Comparison of ENCODE assay signal across 22 cellular contexts in genomic region chr3:126424751-126425150, GRCh38. TPM values are rescaled to one million over a fixed set of nuclear protein-coding genes. Genes with fewer than 3 reads are reported as not detected.
DNase-seq lines count a peak whose midpoint lies in the region; ATAC-seq, FAIRE-seq and TF ChIP-seq lines count a peak whose summit lies in the region.
"Had no signal": no experiment of that assay in that cellular context is flagged by ENCODE, and none has a peak within 500 bp of the region (broad histone marks: within the 10 kb centered on the region; RNA-seq: fewer than 3 reads in every experiment).

No MANE protein-coding gene starts in this region.

- 71% methylated on average over 3 of the region's 3 CpGs; no CpG with 5 or more reads in 1 of the 2 experiments for WGBS in H1 (ENCODE audit: extremely low coverage in 1 of 2, insufficient coverage in 1 of 2, insufficient read length in 1 of 2, insufficient replicate concordance in 2 of 2, low coverage in 1 of 2, low lambda C conversion rate in 2 of 2, missing lambda C conversion rate in 1 of 2), 2 experiments

- H3K23ac ChIP-seq in H1 (ENCODE audit: insufficient read length): no peak overlapping the region

- H3K4me3 ChIP-seq in H7 (ENCODE audit: insufficient read depth, low read depth, low read length) (no peak overlapping the region), H1 (ENCODE audit: extremely low read depth in 1 of 4, insufficient read depth in 2 of 4, low read depth in 3 of 4, low read length in 4 of 4) (no peak overlapping the region)
- H3K4me3 ChIP-seq: GM23248 had no signal

- peaks cover 12% of the 10 kb centered on the region for H3K9me3 Mint-ChIP-seq in progenitor cell of endocrine pancreas (ENCODE audit: low read depth)
- H3K9me3 Mint-ChIP-seq in natural killer cell: peaks cover 3 to 4% of the 10 kb centered on the region in 2 donors

- TF ChIP-seq RAD21 in H1 (IDR thresholded peaks at IDR 0.05 in 1 of 2, conservative IDR thresholded peaks at IDR 0.05 in 1 of 2; ENCODE audit: low read depth in 2 of 2, low read length in 2 of 2): no peak

- TF ChIP-seq CTCF in H1 (IDR thresholded peaks at IDR 0.05; ENCODE audit: control extremely low read depth in 1 of 3, insufficient read depth in 1 of 3, low read depth in 1 of 3, low read length in 3 of 3) (no peak), progenitor cell of endocrine pancreas (IDR thresholded peaks at IDR 0.05; ENCODE audit: unreplicated experiment) (no peak), natural killer cell (IDR thresholded peaks at IDR 0.05) (no peak)

- H3K27ac Mint-ChIP-seq in progenitor cell of endocrine pancreas (peak overlapping the region; percentile 41), natural killer cell (no peak overlapping the region)
- H3K27ac Mint-ChIP-seq: CD8-positive, alpha-beta memory T cell had no signal

- CTCF ChIA-PET in H1 (lab: Charles Lee; ENCODE audit: partially characterized antibody): interaction anchor here (1.1 kb wide), 1 partner anchor 29 kb away, joined by 3 read pairs; no protein-coding TSS in a partner anchor

- H2BK5ac ChIP-seq in H1 (ENCODE audit: low read depth, low read length): no peak overlapping the region

- H2AFZ ChIP-seq in H1 (ENCODE audit: low read length): no peak overlapping the region
- H2AFZ ChIP-seq: GM23248 had no signal

- no peaks in the 10 kb centered on the region for H4K20me1 ChIP-seq in H1 (replicated peaks in 1 of 2; ENCODE audit: control insufficient read depth in 1 of 2, insufficient read depth in 2 of 2, low read length in 2 of 2)

- TF ChIP-seq POLR2A in H1 (IDR thresholded peaks at IDR 0.05; ENCODE audit: control extremely low read depth in 1 of 2, low read depth in 2 of 2, low read length in 2 of 2): no peak

- intact Hi-C loops in natural killer cell (cut with micrococcal nuclease): no loop called here

- FAIRE-seq in H1 (lab: Jason Lieb, UNC): no peak
- FAIRE-seq: A204.1, D721Med, G401.6, GM12892, GM18507, H54, HepG2 had no signal

- H3K4ac ChIP-seq in H1 (replicated peaks; ENCODE audit: insufficient read length, low read depth, low read length): no peak overlapping the region

- no peaks in the 10 kb centered on the region for H3K27me3 ChIP-seq in H7 (ENCODE audit: control insufficient read depth, insufficient read depth, low read length)
- no peaks in the 10 kb centered on the region for H3K27me3 ChIP-seq in H1 (replicated peaks in 1 of 4; ENCODE audit: control insufficient read depth in 3 of 4, extremely low read depth in 1 of 4, insufficient read depth in 3 of 4, low read length in 3 of 4)
- H3K27me3 ChIP-seq: BE2C had no signal

- H3K4me3 Mint-ChIP-seq in progenitor cell of endocrine pancreas (ENCODE audit: low read depth): no peak overlapping the region
- no peak overlapping the region for H3K4me3 Mint-ChIP-seq in natural killer cell
- H3K4me3 Mint-ChIP-seq: CD4-positive, CD25-positive, alpha-beta regulatory T cell; CD8-positive, alpha-beta memory T cell; IgD-negative memory B cell had no signal

- H3K27ac ChIP-seq in H1 (ENCODE audit: low read depth, low read length): no peak overlapping the region
- H3K27ac ChIP-seq: GM23248 had no signal

- no peak overlapping the region for H2BK20ac ChIP-seq in H1 (ENCODE audit: low read length)

- H2BK12ac ChIP-seq in H1 (ENCODE audit: low read depth, low read length): 0 out of 2 replicates have a peak overlapping the region, but pooled peaks have one; percentile 43

- H4K5ac ChIP-seq in H1 (ENCODE audit: insufficient read length, low read depth, low read length): no peak overlapping the region

- POLR2A ChIA-PET in H1 (lab: Charles Lee; ENCODE audit: partially characterized antibody): interaction anchor here (0.6 kb wide), 1 partner anchor 47 kb away, joined by 4 read pairs; no protein-coding TSS in a partner anchor

- 0 out of 2 replicates have a peak overlapping the region, but pooled peaks have one; percentile 4 for H2BK15ac ChIP-seq in H1 (ENCODE audit: low read length)

- H3K36me3 ChIP-seq in H7 (replicated peaks; ENCODE audit: control insufficient read depth, insufficient read depth, low read length): no peaks in the 10 kb centered on the region
- H3K36me3 ChIP-seq in H1 (ENCODE audit: control insufficient read depth in 2 of 4, insufficient read depth in 4 of 4, low read length in 3 of 4): no peaks in the 10 kb centered on the region
- H3K36me3 ChIP-seq: BE2C had no signal

- no peak overlapping the region for H3K14ac ChIP-seq in H1 (ENCODE audit: insufficient read length)

- H2BK120ac ChIP-seq in H1 (replicated peaks; ENCODE audit: low read depth, low read length): no peak overlapping the region

- H3K27me3 Mint-ChIP-seq in progenitor cell of endocrine pancreas: no peaks in the 10 kb centered on the region
- H3K27me3 Mint-ChIP-seq in natural killer cell (ENCODE audit: low read depth in 2 of 2): no peaks in the 10 kb centered on the region
- H3K27me3 Mint-ChIP-seq: CD8-positive, alpha-beta memory T cell; IgD-negative memory B cell had no signal

- H3K79me1 ChIP-seq in H1 (ENCODE audit: low read depth, low read length): no peaks in the 10 kb centered on the region

- no peaks in the 10 kb centered on the region for H3K79me2 ChIP-seq in H1 (ENCODE audit: control insufficient read depth in 1 of 2, insufficient read depth in 2 of 2, low read length in 2 of 2)

- H4K91ac ChIP-seq in H1 (replicated peaks; ENCODE audit: insufficient read length, low read length): no peak overlapping the region

- H4K8ac ChIP-seq in H1 (ENCODE audit: extremely low read depth, insufficient read depth, low read length): no peak overlapping the region

- peaks cover 4 to 5% of the 10 kb centered on the region in 2 experiments; a peak in 2 of 4 replicates for H3K9me3 ChIP-seq in H1 (ENCODE audit: insufficient read depth in 2 of 2, low read depth in 1 of 2, low read length in 1 of 2)

- H3K23me2 ChIP-seq in H1 (ENCODE audit: low read depth, low read length): no peaks in the 10 kb centered on the region

- no peak overlapping the region for H3K9ac ChIP-seq in H1 (replicated peaks in 1 of 4; ENCODE audit: extremely low read depth in 1 of 4, low read depth in 3 of 4, low read length in 3 of 4)
- H3K9ac ChIP-seq: GM23248 had no signal

- H3K36me3 Mint-ChIP-seq in progenitor cell of endocrine pancreas (ENCODE audit: insufficient read depth): peaks cover 8% of the 10 kb centered on the region
- peaks cover 7% of the 10 kb centered on the region for H3K36me3 Mint-ChIP-seq in natural killer cell

- peak; percentile 7 for DNase-seq in H7
- DNase-seq in H1 (ENCODE audit: low read depth in 1 of 2, low spot score in 2 of 2): no peak
- no peak for DNase-seq in progenitor cell of endocrine pancreas (ENCODE audit: low spot score, unreplicated experiment)
- no peak for DNase-seq in ecto neural progenitor cell (ENCODE audit: low spot score)
- no peak for DNase-seq in natural killer cell
- DNase-seq in NK-92 (lab: John Stamatoyannopoulos, UW; ENCODE audit: unreplicated experiment): no peak
- DNase-seq: ACHN; BE2C; C1 segment of cervical spinal cord; CD4-positive, CD25-positive, alpha-beta regulatory T cell; CD8-positive, alpha-beta memory T cell; COR-L47; GM23248 had no signal

- H3K4me1 ChIP-seq in H1 (replicated peaks in 1 of 4; ENCODE audit: control insufficient read depth in 3 of 4, insufficient read depth in 4 of 4, low read length in 3 of 4): peaks cover 0 to 5% (median 2%) of the 10 kb centered on the region in 4 experiments; a peak in 2 of 7 replicates
- H3K4me1 ChIP-seq: BE2C had no signal

- H3K18ac ChIP-seq in H1 (ENCODE audit: extremely low read depth, low read length): no peak overlapping the region

- no peak overlapping the region for H3K4me2 ChIP-seq in H1 (ENCODE audit: insufficient read depth in 1 of 2, low read depth in 2 of 2, low read length in 2 of 2)

- H2AK5ac ChIP-seq in H1 (ENCODE audit: low read depth, low read length): no peak overlapping the region; the same call in 1 of the 2 replicates

- no peak overlapping the region for H3K56ac ChIP-seq in H1 (replicated peaks; ENCODE audit: insufficient read length, low read depth, low read length)

- H3K4me1 Mint-ChIP-seq in progenitor cell of endocrine pancreas (ENCODE audit: low read depth): peaks cover 2% of the 10 kb centered on the region
- H3K4me1 Mint-ChIP-seq in natural killer cell: peaks cover 0 to 5% of the 10 kb centered on the region in 2 donors
- H3K4me1 Mint-ChIP-seq: CD4-positive, CD25-positive, alpha-beta regulatory T cell; CD8-positive, alpha-beta memory T cell had no signal

- ATAC-seq in natural killer cell: no peak
- ATAC-seq: HCT116, HepG2 had no signal

- TF ChIP-seq EP300 in H1 (IDR thresholded peaks at IDR 0.05; ENCODE audit: borderline replicate concordance in 1 of 2, low read depth in 2 of 2, low read length in 2 of 2): no peak

TF ChIP-seq in H1, 55 proteins besides CTCF, POLR2A, EP300 and RAD21 (continues in another document):
- TF ChIP-seq EZH2 (IDR thresholded peaks at IDR 0.05; ENCODE audit: low read depth, low read length, severe bottlenecking) (no peak), BACH1 (IDR thresholded peaks at IDR 0.05; ENCODE audit: low read length) (no peak), MAFK (IDR thresholded peaks at IDR 0.05; ENCODE audit: low read depth, low read length) (no peak)

RNA-seq across cellular contexts. Expression of gene CFAP100, which starts 30.0 kb away (rescaled TPM):
- 0.24 and 1.5 TPM in 2 replicates for total RNA-seq in H7 (2014; rRNA removed; shearing (Covaris generic))
- not detected in 2 replicates for total RNA-seq in H1 (2021; fragmentation: NEBNext Ultra II Directional; extraction: Animal tissue kit (Norgen Biotek cat#: 25700))
- polyA plus RNA-seq in H1 (2011; rRNA removed): 0.09 and 0.17 TPM in 2 replicates
- 0.12 TPM for polyA plus RNA-seq in H1 (2011; cell fraction: cytosol; rRNA removed)
- polyA plus RNA-seq in H1 (2011; cell fraction: nucleus; rRNA removed): 0.68 TPM
- not detected in 4 replicates for polyA plus RNA-seq in H1 (2012, experiment 1 of 2)
- not detected for polyA plus RNA-seq in H1 (2012, experiment 2 of 2)
- polyA plus RNA-seq in H1 (2013, experiment 1 of 2): 0.22 TPM
- 0.37 TPM for polyA plus RNA-seq in H1 (2013, experiment 2 of 2)
- polyA minus RNA-seq in H1 (2011; rRNA and poly(A)+ RNA removed): 0.69 TPM in 1 of 2 replicates, not detected in the other
- not detected for polyA minus RNA-seq in H1 (2011; cell fraction: cytosol; rRNA and poly(A)+ RNA removed)
- polyA minus RNA-seq in H1 (2011; cell fraction: nucleus; rRNA and poly(A)+ RNA removed): not detected
- total RNA-seq in progenitor cell of endocrine pancreas (0.79 and 1.00 TPM in 2 replicates), natural killer cell (not detected)
- total RNA-seq: CD4-positive, CD25-positive, alpha-beta regulatory T cell; CD8-positive, alpha-beta memory T cell; GM23248; HepG2 had no signal
- polyA plus RNA-seq: CD4-positive, CD25-positive, alpha-beta regulatory T cell; CD8-positive, alpha-beta memory T cell; GM23248; IgD-negative memory B cell had no signal

RNA-seq across cellular contexts. Expression of gene ZXDC, which starts 50.9 kb away (rescaled TPM):
- total RNA-seq in H7 (2014; rRNA removed; shearing (Covaris generic)): 27.2 and 33.2 TPM in 2 replicates
- total RNA-seq in H1 (2021; fragmentation: NEBNext Ultra II Directional; extraction: Animal tissue kit (Norgen Biotek cat#: 25700)): 23.0 and 24.3 TPM in 2 replicates
- polyA plus RNA-seq in H1 (2011; rRNA removed): 12.7 and 19.1 TPM in 2 replicates
- polyA plus RNA-seq in H1 (2011; cell fraction: cytosol; rRNA removed): 14.3 TPM
- 44.2 TPM for polyA plus RNA-seq in H1 (2011; cell fraction: nucleus; rRNA removed)
- polyA plus RNA-seq in H1 (2012, experiment 1 of 2): 11.1 to 14.1 TPM (median 13.0 TPM) in 4 replicates
- 6.2 TPM for polyA plus RNA-seq in H1 (2012, experiment 2 of 2)
- 10.8 TPM for polyA plus RNA-seq in H1 (2013, experiment 1 of 2)
- polyA plus RNA-seq in H1 (2013, experiment 2 of 2): 8.9 TPM
- polyA minus RNA-seq in H1 (2011; rRNA and poly(A)+ RNA removed): 34.3 and 34.8 TPM in 2 replicates
- 19.7 TPM for polyA minus RNA-seq in H1 (2011; cell fraction: cytosol; rRNA and poly(A)+ RNA removed)
- 50.7 TPM for polyA minus RNA-seq in H1 (2011; cell fraction: nucleus; rRNA and poly(A)+ RNA removed)
- total RNA-seq in progenitor cell of endocrine pancreas: 40.0 and 40.5 TPM in 2 replicates
- 10 to 100 TPM; 56.1 to 70.2 (median 68.4) TPM for total RNA-seq in natural killer cell
